1 cellular context compared by ENCODE assay signal in genomic region chr9:130193119-130193518, GRCh38.
TF ChIP-seq lines count a peak whose summit lies in the region.

No MANE protein-coding gene starts in this region.

TF ChIP-seq in H1, 55 proteins besides CTCF, POLR2A, EP300 and RAD21 (continued from another document):
- no peak for TF ChIP-seq ATF3 (IDR thresholded peaks at IDR 0.05; ENCODE audit: insufficient read depth, low read depth, low read length)
- no peak for TF ChIP-seq JUN (IDR thresholded peaks at IDR 0.05; ENCODE audit: low read depth, low read length)
- TF ChIP-seq SAP30 (IDR thresholded peaks at IDR 0.05; ENCODE audit: insufficient read depth, insufficient replicate concordance, low read length) = no peak
- no peak for TF ChIP-seq USF2 (IDR thresholded peaks at IDR 0.05; ENCODE audit: low read length)
- no peak for TF ChIP-seq CHD2 (IDR thresholded peaks at IDR 0.05; ENCODE audit: low read length)
- TF ChIP-seq KDM4A (IDR thresholded peaks at IDR 0.05; ENCODE audit: low read depth, low read length, severe bottlenecking) = no peak
- no peak for TF ChIP-seq CEBPB (IDR thresholded peaks at IDR 0.05; ENCODE audit: low read depth, low read length)
- no peak for TF ChIP-seq PHF8 (conservative IDR thresholded peaks at IDR 0.05; ENCODE audit: low read depth, low read length)
